Comparison of ENCODE assay signal across 23 cellular contexts in the genomic region with DNA sequence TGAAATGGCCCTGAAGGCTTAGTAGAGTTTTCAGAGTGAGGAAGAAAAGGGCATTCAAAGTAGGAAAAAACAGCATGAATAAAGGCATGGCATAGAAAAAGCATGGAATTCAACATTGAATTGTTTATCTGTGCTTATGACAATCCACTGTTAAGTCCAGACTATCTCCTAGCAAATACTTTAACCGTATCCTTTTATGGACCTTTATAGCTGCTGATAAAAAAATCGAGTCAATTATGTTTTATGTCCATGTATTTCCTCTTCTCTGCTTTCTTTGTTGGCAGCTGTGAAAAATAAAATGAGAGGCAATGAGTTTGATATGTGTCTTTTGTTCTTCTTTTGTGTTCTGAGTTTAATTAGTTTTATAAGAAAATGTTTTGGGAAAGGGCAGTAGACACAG.
DNase-seq lines count a peak whose midpoint lies in the region; ATAC-seq, FAIRE-seq and TF ChIP-seq lines count a peak whose summit lies in the region.
"Had no signal": no experiment of that assay in that cellular context is flagged by ENCODE, and none has a peak within 500 bp of the region (broad histone marks: within the 10 kb centered on the region; RNA-seq: fewer than 3 reads in every experiment).

No MANE protein-coding gene starts in this region.

- TF ChIP-seq CTCF in endothelial cell (IDR thresholded peaks at IDR 0.05; ENCODE audit: unreplicated experiment) (no peak), neural crest cell (conservative IDR thresholded peaks at IDR 0.05) (no peak), pancreas (IDR thresholded peaks at IDR 0.05) (no peak), vagina (IDR thresholded peaks at IDR 0.05) (no peak)

- H3K9me3 ChIP-seq in pancreas (no peaks in the 10 kb centered on the region), vagina (no peaks in the 10 kb centered on the region)
- H3K9me3 ChIP-seq: BE2C had no signal

- no peak for TF ChIP-seq POLR2A in vagina (IDR thresholded peaks at IDR 0.05)

- no peaks in the 10 kb centered on the region for H3K27me3 Mint-ChIP-seq in endothelial cell (ENCODE audit: unreplicated experiment)
- no peaks in the 10 kb centered on the region for H3K27me3 Mint-ChIP-seq in neural crest cell (ENCODE audit: low read depth)
- H3K27me3 Mint-ChIP-seq: CD4-positive, CD25-positive, alpha-beta regulatory T cell; CD8-positive, alpha-beta memory T cell had no signal

- peak overlapping the region; percentile 92 for H3K4me3 Mint-ChIP-seq in endothelial cell (ENCODE audit: unreplicated experiment)
- no peak overlapping the region for H3K4me3 Mint-ChIP-seq in neural crest cell
- H3K4me3 Mint-ChIP-seq: CD4-positive, CD25-positive, alpha-beta regulatory T cell; CD8-positive, alpha-beta memory T cell; HFFc6 had no signal

- H3K36me3 ChIP-seq in pancreas: no peaks in the 10 kb centered on the region
- no peaks in the 10 kb centered on the region for H3K36me3 ChIP-seq in vagina
- H3K36me3 ChIP-seq: BE2C had no signal

- H3K4me1 Mint-ChIP-seq in endothelial cell (ENCODE audit: unreplicated experiment) (peaks cover 50% of the 10 kb centered on the region), neural crest cell (peaks cover 37% of the 10 kb centered on the region)
- H3K4me1 Mint-ChIP-seq: CD4-positive, CD25-positive, alpha-beta regulatory T cell; CD8-positive, alpha-beta memory T cell had no signal

- ATAC-seq in pancreas (no peak), GM21515 (IDR thresholded peaks at IDR 0.05; ENCODE audit: unreplicated experiment) (no peak)
- ATAC-seq: GM12878, HCT116 had no signal

- peak overlapping the region; percentile 81 for H3K27ac Mint-ChIP-seq in endothelial cell (ENCODE audit: unreplicated experiment)
- peak overlapping the region; percentile 90 for H3K27ac Mint-ChIP-seq in neural crest cell (ENCODE audit: unreplicated experiment)
- H3K27ac Mint-ChIP-seq: CD4-positive, CD25-positive, alpha-beta regulatory T cell; CD8-positive, alpha-beta memory T cell; HFFc6 had no signal

- no peak overlapping the region for H3K27ac ChIP-seq in pancreas
- H3K27ac ChIP-seq in vagina: no peak overlapping the region
- H3K27ac ChIP-seq: HL-60 had no signal

- WGBS in pancreas, 2 donors: 53 to 63% methylated on average over 2 of the region's 2 CpGs

- H3K4me3 ChIP-seq in pancreas (no peak overlapping the region), vagina (no peak overlapping the region)
- H3K4me3 ChIP-seq: GM12878 had no signal

- intact Hi-C loops in pancreas (cut with DNase I) (no loop called here), vagina (cut with DNase I) (no loop called here)

- DNase-seq in NCI-H748 treated with DMSO at 0.1 percent for 48 hours (lab: John Stamatoyannopoulos, UW) (peak; percentile 46), endothelial cell (ENCODE audit: low spot score) (no peak), neural crest cell (ENCODE audit: low read depth, low spot score) (no peak), pancreas (no peak), germinal center (ENCODE audit: low spot score) (no peak), vagina (ENCODE audit: extremely low spot score in 2 of 2) (no peak)
- DNase-seq: ACHN; BE2C; C1 segment of cervical spinal cord; CD4-positive, CD25-positive, alpha-beta regulatory T cell; CD8-positive, alpha-beta memory T cell; COR-L47; DMS 273 treated with DMSO at 0.1 percent for 48 hours; DND-41; EL; GOT3; H7; HFFc6 had no signal

- H3K4me1 ChIP-seq in pancreas: no peaks in the 10 kb centered on the region
- H3K4me1 ChIP-seq in vagina: no peaks in the 10 kb centered on the region

- peak; percentile 9 for FAIRE-seq in pancreas (lab: Jason Lieb, UNC)
- FAIRE-seq: A204.1, GM12878 had no signal

- H3K27me3 ChIP-seq in pancreas: no peaks in the 10 kb centered on the region
- no peaks in the 10 kb centered on the region for H3K27me3 ChIP-seq in vagina
- H3K27me3 ChIP-seq: BE2C had no signal

- H3K36me3 Mint-ChIP-seq in endothelial cell (ENCODE audit: low read depth, unreplicated experiment) (no peaks in the 10 kb centered on the region), neural crest cell (ENCODE audit: low read depth) (no peaks in the 10 kb centered on the region)
- H3K36me3 Mint-ChIP-seq: CD4-positive, CD25-positive, alpha-beta regulatory T cell; CD8-positive, alpha-beta memory T cell had no signal

- H3K9me3 Mint-ChIP-seq in endothelial cell (ENCODE audit: unreplicated experiment): no peaks in the 10 kb centered on the region
- H3K9me3 Mint-ChIP-seq in neural crest cell: peaks cover 2% of the 10 kb centered on the region
